8 cellular contexts compared by ENCODE assay signal in genomic region chr1:223363856-223364684, GRCh38. TPM values are rescaled to one million over a fixed set of nuclear protein-coding genes. Genes with fewer than 3 reads are reported as not detected.
DNase-seq lines count a peak whose midpoint lies in the region; ATAC-seq and TF ChIP-seq lines count a peak whose summit lies in the region.

Gene SUSD4 (minus strand): TSS chr1:223364176. CDS start chr1:223363425, 751 bp downstream.

- no peak within 1 kb of the TSS for H3K27ac ChIP-seq in fibroblast of lung (ENCODE audit: insufficient read depth, low read length)
- H3K27ac ChIP-seq in neural progenitor cell: no peak within 1 kb of the TSS

- H3K4me3 ChIP-seq in fibroblast of lung (replicated peaks in 1 of 4; ENCODE audit: control extremely low read depth in 1 of 4, insufficient read depth in 1 of 4, low read depth in 3 of 4, low read length in 4 of 4) (peak within 1 kb of the TSS; percentile 17 to 33 (median 22)), neural progenitor cell (peak within 1 kb of the TSS; percentile 65)

- H3K27me3 ChIP-seq in fibroblast of lung (ENCODE audit: control insufficient read depth, insufficient read depth, low read length) (peaks cover 37% of the 10 kb centered on the region), neural progenitor cell (peaks cover 73% of the 10 kb centered on the region)

- peak within 1 kb of the TSS; percentile 86 for H3K4me3 Mint-ChIP-seq in activated T-cell treated with anti-CD3 and anti-CD28 coated beads, Interleukin-2, amount 50 U/mL, for 4 hours
- peak within 1 kb of the TSS; percentile 90 for H3K4me3 Mint-ChIP-seq in neural progenitor cell
- H3K4me3 Mint-ChIP-seq in stimulated activated naive CD8-positive, alpha-beta T cell treated with anti-CD3 and anti-CD28 coated beads, Interleukin-15, amount 100 ng/mL, for 72 hours: peak within 1 kb of the TSS; percentile 93 to 96

- H3K79me2 ChIP-seq in fibroblast of lung (ENCODE audit: control insufficient read depth, insufficient read depth, low read length): no peaks in the 10 kb centered on the region
- no peaks in the 10 kb centered on the region for H3K79me2 ChIP-seq in neural progenitor cell (ENCODE audit: low read depth)

- H3K36me3 ChIP-seq in fibroblast of lung (ENCODE audit: control insufficient read depth, insufficient read depth, low read length) (no peaks in the 10 kb centered on the region), neural progenitor cell (no peaks in the 10 kb centered on the region)

- H3F3A ChIP-seq in neural progenitor cell (ENCODE audit: low read depth): peaks cover 27% of the 10 kb centered on the region

- no peaks in the 10 kb centered on the region for H3K9me3 ChIP-seq in fibroblast of lung (ENCODE audit: control insufficient read depth, insufficient read depth, low read depth, low read length)
- H3K9me3 ChIP-seq in neural progenitor cell (ENCODE audit: low read depth): no peaks in the 10 kb centered on the region

- peak within 1 kb of the TSS; percentile 71 for H3K4me2 ChIP-seq in fibroblast of lung (ENCODE audit: extremely low read depth, insufficient read depth, low read length)
- H3K4me2 ChIP-seq in neural progenitor cell: peak within 1 kb of the TSS; percentile 97

- no peak within 1 kb of the TSS for H3K27ac Mint-ChIP-seq in neural progenitor cell
- peak within 1 kb of the TSS in 1 of 2 donors; percentile 65 for H3K27ac Mint-ChIP-seq in stimulated activated naive CD8-positive, alpha-beta T cell treated with anti-CD3 and anti-CD28 coated beads, Interleukin-15, amount 100 ng/mL, for 72 hours

- H2AFZ ChIP-seq in fibroblast of lung (ENCODE audit: low read length) (no peak within 1 kb of the TSS), neural progenitor cell (replicated peaks) (peak within 1 kb of the TSS; percentile 68)

- H4K20me1 ChIP-seq in fibroblast of lung (ENCODE audit: control insufficient read depth, extremely low read depth, insufficient read depth, low read length) (no peaks in the 10 kb centered on the region), neural progenitor cell (ENCODE audit: low read depth) (peaks cover 4% of the 10 kb centered on the region)

- DNase-seq in DMS53 treated with DMSO at 0.1 percent for 48 hours (lab: John Stamatoyannopoulos, UW; ENCODE audit: unreplicated experiment): peak; percentile 65
- DNase-seq in NCI-H748 (lab: John Stamatoyannopoulos, UW; ENCODE audit: unreplicated experiment): peak; percentile 90
- peak; percentile 59 for DNase-seq in activated T-cell treated with anti-CD3 and anti-CD28 coated beads, Interleukin-2, amount 50 U/mL, for 4 hours
- peak in 1 of 2 donors; percentile 14 for DNase-seq in fibroblast of lung (ENCODE audit: low read depth in 2 of 2)
- DNase-seq in neural progenitor cell (ENCODE audit: low spot score): peak; percentile 90
- peak; percentile 63 to 66 for DNase-seq in stimulated activated naive CD8-positive, alpha-beta T cell treated with anti-CD3 and anti-CD28 coated beads, Interleukin-15, amount 100 ng/mL, for 72 hours
- no peak for DNase-seq in OCI-M2 (lab: John Stamatoyannopoulos, UW; ENCODE audit: unreplicated experiment)

- TF ChIP-seq CTCF in fibroblast of lung (conservative IDR thresholded peaks at IDR 0.05 in 1 of 2, IDR thresholded peaks at IDR 0.05 in 1 of 2; ENCODE audit: low read depth in 1 of 2, low read length in 2 of 2): no peak
- TF ChIP-seq CTCF in neural progenitor cell (IDR thresholded peaks at IDR 0.05): no peak

- peaks cover 17% of the 10 kb centered on the region for H3K4me1 Mint-ChIP-seq in activated T-cell treated with anti-CD3 and anti-CD28 coated beads, Interleukin-2, amount 50 U/mL, for 4 hours (ENCODE audit: low read depth)
- peaks cover 9% of the 10 kb centered on the region for H3K4me1 Mint-ChIP-seq in neural progenitor cell
- H3K4me1 Mint-ChIP-seq in stimulated activated naive CD8-positive, alpha-beta T cell treated with anti-CD3 and anti-CD28 coated beads, Interleukin-15, amount 100 ng/mL, for 72 hours: peaks cover 26% of the 10 kb centered on the region

- peak; percentile 63 for ATAC-seq in HG02981 (IDR thresholded peaks at IDR 0.05; ENCODE audit: unreplicated experiment)
- peak; percentile 79 to 83 for ATAC-seq in activated T-cell treated with anti-CD3 and anti-CD28 coated beads, Interleukin-2, amount 50 U/mL, for 4 hours
- ATAC-seq in stimulated activated naive CD8-positive, alpha-beta T cell treated with anti-CD3 and anti-CD28 coated beads, Interleukin-15, amount 100 ng/mL, for 72 hours: peak; percentile 84

- H3K9ac ChIP-seq in fibroblast of lung (ENCODE audit: insufficient read depth, low read length): no peak within 1 kb of the TSS
- H3K9ac ChIP-seq in neural progenitor cell: no peak within 1 kb of the TSS

- H3K27me3 Mint-ChIP-seq in activated T-cell treated with anti-CD3 and anti-CD28 coated beads, Interleukin-2, amount 50 U/mL, for 4 hours (ENCODE audit: low read depth): peaks cover 14% of the 10 kb centered on the region
- peaks cover 34% of the 10 kb centered on the region for H3K27me3 Mint-ChIP-seq in neural progenitor cell (ENCODE audit: insufficient read depth, low read depth)
- H3K27me3 Mint-ChIP-seq in stimulated activated naive CD8-positive, alpha-beta T cell treated with anti-CD3 and anti-CD28 coated beads, Interleukin-15, amount 100 ng/mL, for 72 hours: peaks cover 38% of the 10 kb centered on the region

- H3K36me3 Mint-ChIP-seq in activated T-cell treated with anti-CD3 and anti-CD28 coated beads, Interleukin-2, amount 50 U/mL, for 4 hours (ENCODE audit: insufficient read depth): no peaks in the 10 kb centered on the region
- no peaks in the 10 kb centered on the region for H3K36me3 Mint-ChIP-seq in neural progenitor cell

- H3K4me1 ChIP-seq in fibroblast of lung (ENCODE audit: control insufficient read depth, extremely low read depth, insufficient read depth, low read length) (no peaks in the 10 kb centered on the region), neural progenitor cell (peaks cover 12% of the 10 kb centered on the region)

- H3K9me3 Mint-ChIP-seq in activated T-cell treated with anti-CD3 and anti-CD28 coated beads, Interleukin-2, amount 50 U/mL, for 4 hours: no peaks in the 10 kb centered on the region
- no peaks in the 10 kb centered on the region for H3K9me3 Mint-ChIP-seq in neural progenitor cell
- no peaks in the 10 kb centered on the region for H3K9me3 Mint-ChIP-seq in stimulated activated naive CD8-positive, alpha-beta T cell treated with anti-CD3 and anti-CD28 coated beads, Interleukin-15, amount 100 ng/mL, for 72 hours

RNA-seq across cellular contexts. Expression of gene SUSD4, which starts in this region (rescaled TPM):
- 1 to 10 TPM in 2 of 3 donors, under 1 TPM in 1; 0.58 to 2.2 (median 1.0) TPM for total RNA-seq in activated T-cell treated with anti-CD3 and anti-CD28 coated beads, Interleukin-2, amount 50 U/mL, for 4 hours
- total RNA-seq in fibroblast of lung (under 0.01 TPM in 1 of 2 replicates, not detected in the other), neural progenitor cell (ENCODE audit: low replicate concordance) (1.6 and 3.5 TPM in 2 replicates)
- 0.33 and 0.63 TPM in 2 replicates for polyA plus RNA-seq in fibroblast of lung
- 0.22 and 0.45 TPM in 2 replicates for polyA plus RNA-seq in fibroblast of lung (2012)
- not detected in 2 replicates for polyA minus RNA-seq in fibroblast of lung (ENCODE audit: low replicate concordance)
